ENCODE assay signal across 6 cellular contexts in genomic region chr11:64241175-64241429, GRCh38. TPM values are rescaled to one million over a fixed set of nuclear protein-coding genes. Genes with fewer than 3 reads are reported as not detected.
A peak's percentile ranks its signal among the peaks of the same experiment; 100 is the strongest.
DNase-seq lines count a peak whose midpoint lies in the region; ATAC-seq and TF ChIP-seq lines count a peak whose summit lies in the region.

No MANE protein-coding gene starts in this region.

- H3K4me1 ChIP-seq in liver (ENCODE audit: control insufficient read depth in 4 of 4, insufficient read depth in 4 of 4, low read length in 3 of 4): peaks cover 21 to 59% (median 43%) of the 10 kb centered on the region in 4 donors

- H3K9me3 ChIP-seq in liver (ENCODE audit: control insufficient read depth in 4 of 4, low read length in 3 of 4): no peaks in the 10 kb centered on the region

- peak overlapping the region; percentile 97 to 99 for H3K27ac ChIP-seq in liver (ENCODE audit: low read depth in 1 of 2, low read length in 2 of 2)

- TF ChIP-seq RAD21 in liver (IDR thresholded peaks at IDR 0.05): no peak

- DNase-seq in SHP77 treated with DMSO at 0.1 percent for 48 hours (lab: John Stamatoyannopoulos, UW) (no peak), HPDE6-E6E7 (ENCODE audit: extremely low spot score) (no peak), SKM-1 (lab: John Stamatoyannopoulos, UW; ENCODE audit: unreplicated experiment) (no peak)

- WGBS in liver: 2% methylated on average over 25 of the region's 25 CpGs

- H3K36me3 ChIP-seq in liver (ENCODE audit: control insufficient read depth in 4 of 4, insufficient read depth in 3 of 4, low read depth in 1 of 4, low read length in 3 of 4): peaks cover 0 to 6% (median 4%) of the 10 kb centered on the region in 4 donors

- peak overlapping the region in 1 of 2 donors; percentile 62 for H3K9ac ChIP-seq in liver (ENCODE audit: low read depth in 1 of 2, low read length in 2 of 2)

- peak overlapping the region; percentile 69 for H3K4me3 ChIP-seq in WI38 (ENCODE audit: low read depth, low read length)
- H3K4me3 ChIP-seq in liver (ENCODE audit: low read depth in 1 of 3, low read length in 3 of 3): peak overlapping the region in 2 of 3 donors; percentile 54 to 74

- no peak for TF ChIP-seq CTCF in WI38 (IDR thresholded peaks at IDR 0.05; ENCODE audit: low read depth, low read length)
- no peak for TF ChIP-seq CTCF in liver (IDR thresholded peaks at IDR 0.05; ENCODE audit: low read depth, low read length, missing input control)

- peak; percentile 57 for ATAC-seq in GM21381 (IDR thresholded peaks at IDR 0.05; ENCODE audit: unreplicated experiment)

- no peaks in the 10 kb centered on the region for H3K27me3 ChIP-seq in liver (ENCODE audit: control insufficient read depth in 4 of 4, insufficient read depth in 4 of 4, low read length in 3 of 4)

TF ChIP-seq in liver, 16 proteins besides CTCF, POLR2A, EP300 and RAD21:
- TF ChIP-seq RXRA (IDR thresholded peaks at IDR 0.05) (no peak), SP1 (IDR thresholded peaks at IDR 0.05) (peak; percentile 84)

RNA-seq across cellular contexts. Expression of gene FKBP2, which starts 0.2 kb away (rescaled TPM):
- 10 to 100 TPM; 60.8 to 79.0 TPM for total RNA-seq in liver
- polyA plus RNA-seq in liver: 100 to 1,000 TPM; 170 to 241 TPM

RNA-seq across cellular contexts. Expression of gene PPP1R14B, which starts 5.6 kb away (rescaled TPM):
- 10 to 100 TPM; 34.9 to 41.7 TPM for total RNA-seq in liver
- polyA plus RNA-seq in liver: 10 to 100 TPM; 24.2 to 57.6 TPM

RNA-seq across cellular contexts. Expression of gene VEGFB, which starts 6.7 kb away (rescaled TPM):
- 1 to 10 TPM; 3.6 to 9.5 TPM for total RNA-seq in liver
- 10 to 100 TPM; 11.9 to 17.3 TPM for polyA plus RNA-seq in liver

RNA-seq across cellular contexts. Expression of gene PLCB3, which starts 10.2 kb away (rescaled TPM):
- total RNA-seq in liver: 1 to 10 TPM; 7.7 to 8.5 TPM
- polyA plus RNA-seq in liver: 1 to 10 TPM in 1 of 2 donors, under 1 TPM in 1; 0.79 to 3.1 TPM

RNA-seq across cellular contexts. Expression of gene DNAJC4, which starts 10.8 kb away (rescaled TPM):
- 10 to 100 TPM in 1 of 2 donors, 1 to 10 TPM in 1; 8.5 to 25.9 TPM for total RNA-seq in liver
- 10 to 100 TPM; 22.7 to 24.3 TPM for polyA plus RNA-seq in liver
